In the genomic region with DNA sequence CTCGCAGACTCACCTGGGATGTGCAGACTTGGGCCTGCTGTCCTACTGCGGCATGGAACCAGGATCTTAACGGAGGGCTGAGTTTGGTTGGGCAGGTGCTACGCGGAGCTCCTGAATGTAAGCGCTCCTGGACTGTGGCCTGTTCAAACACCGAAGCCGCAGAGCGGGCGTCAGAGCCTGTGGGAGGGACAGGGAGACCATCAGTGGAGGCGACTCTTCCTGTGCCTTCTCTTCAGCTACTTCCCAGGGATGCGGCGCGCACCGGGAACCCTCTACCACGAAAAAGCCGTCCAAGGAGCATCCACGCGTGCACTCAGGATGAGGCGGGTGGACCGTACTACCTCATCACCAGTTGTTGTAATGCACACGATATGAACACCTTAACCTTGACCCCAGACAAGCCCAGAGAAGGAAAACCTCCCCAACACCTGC, we compare ENCODE assay signal across 1 cellular context.
TF ChIP-seq lines count a peak whose summit lies in the region.

No MANE protein-coding gene starts in this region.

TF ChIP-seq in HepG2, 621 proteins besides CTCF, POLR2A, EP300 and RAD21 (continued from another document and continues in another):
- TF ChIP-seq, protein P1, sequence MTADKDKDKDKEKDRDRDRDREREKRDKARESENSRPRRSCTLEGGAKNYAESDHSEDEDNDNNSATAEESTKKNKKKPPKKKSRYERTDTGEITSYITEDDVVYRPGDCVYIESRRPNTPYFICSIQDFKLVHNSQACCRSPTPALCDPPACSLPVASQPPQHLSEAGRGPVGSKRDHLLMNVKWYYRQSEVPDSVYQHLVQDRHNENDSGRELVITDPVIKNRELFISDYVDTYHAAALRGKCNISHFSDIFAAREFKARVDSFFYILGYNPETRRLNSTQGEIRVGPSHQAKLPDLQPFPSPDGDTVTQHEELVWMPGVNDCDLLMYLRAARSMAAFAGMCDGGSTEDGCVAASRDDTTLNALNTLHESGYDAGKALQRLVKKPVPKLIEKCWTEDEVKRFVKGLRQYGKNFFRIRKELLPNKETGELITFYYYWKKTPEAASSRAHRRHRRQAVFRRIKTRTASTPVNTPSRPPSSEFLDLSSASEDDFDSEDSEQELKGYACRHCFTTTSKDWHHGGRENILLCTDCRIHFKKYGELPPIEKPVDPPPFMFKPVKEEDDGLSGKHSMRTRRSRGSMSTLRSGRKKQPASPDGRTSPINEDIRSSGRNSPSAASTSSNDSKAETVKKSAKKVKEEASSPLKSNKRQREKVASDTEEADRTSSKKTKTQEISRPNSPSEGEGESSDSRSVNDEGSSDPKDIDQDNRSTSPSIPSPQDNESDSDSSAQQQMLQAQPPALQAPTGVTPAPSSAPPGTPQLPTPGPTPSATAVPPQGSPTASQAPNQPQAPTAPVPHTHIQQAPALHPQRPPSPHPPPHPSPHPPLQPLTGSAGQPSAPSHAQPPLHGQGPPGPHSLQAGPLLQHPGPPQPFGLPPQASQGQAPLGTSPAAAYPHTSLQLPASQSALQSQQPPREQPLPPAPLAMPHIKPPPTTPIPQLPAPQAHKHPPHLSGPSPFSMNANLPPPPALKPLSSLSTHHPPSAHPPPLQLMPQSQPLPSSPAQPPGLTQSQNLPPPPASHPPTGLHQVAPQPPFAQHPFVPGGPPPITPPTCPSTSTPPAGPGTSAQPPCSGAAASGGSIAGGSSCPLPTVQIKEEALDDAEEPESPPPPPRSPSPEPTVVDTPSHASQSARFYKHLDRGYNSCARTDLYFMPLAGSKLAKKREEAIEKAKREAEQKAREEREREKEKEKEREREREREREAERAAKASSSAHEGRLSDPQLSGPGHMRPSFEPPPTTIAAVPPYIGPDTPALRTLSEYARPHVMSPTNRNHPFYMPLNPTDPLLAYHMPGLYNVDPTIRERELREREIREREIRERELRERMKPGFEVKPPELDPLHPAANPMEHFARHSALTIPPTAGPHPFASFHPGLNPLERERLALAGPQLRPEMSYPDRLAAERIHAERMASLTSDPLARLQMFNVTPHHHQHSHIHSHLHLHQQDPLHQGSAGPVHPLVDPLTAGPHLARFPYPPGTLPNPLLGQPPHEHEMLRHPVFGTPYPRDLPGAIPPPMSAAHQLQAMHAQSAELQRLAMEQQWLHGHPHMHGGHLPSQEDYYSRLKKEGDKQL (CRISPR knock-in tag; IDR thresholded peaks at IDR 0.05; ENCODE audit: low read depth) = no peak
- TF ChIP-seq, protein P2, sequence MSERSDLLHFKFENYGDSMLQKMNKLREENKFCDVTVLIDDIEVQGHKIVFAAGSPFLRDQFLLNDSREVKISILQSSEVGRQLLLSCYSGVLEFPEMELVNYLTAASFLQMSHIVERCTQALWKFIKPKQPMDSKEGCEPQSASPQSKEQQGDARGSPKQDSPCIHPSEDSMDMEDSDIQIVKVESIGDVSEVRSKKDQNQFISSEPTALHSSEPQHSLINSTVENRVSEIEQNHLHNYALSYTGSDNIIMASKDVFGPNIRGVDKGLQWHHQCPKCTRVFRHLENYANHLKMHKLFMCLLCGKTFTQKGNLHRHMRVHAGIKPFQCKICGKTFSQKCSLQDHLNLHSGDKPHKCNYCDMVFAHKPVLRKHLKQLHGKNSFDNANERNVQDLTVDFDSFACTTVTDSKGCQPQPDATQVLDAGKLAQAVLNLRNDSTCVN (CRISPR knock-in tag; IDR thresholded peaks at IDR 0.05; ENCODE audit: borderline replicate concordance) = no peak
- TF ChIP-seq, protein P3, sequence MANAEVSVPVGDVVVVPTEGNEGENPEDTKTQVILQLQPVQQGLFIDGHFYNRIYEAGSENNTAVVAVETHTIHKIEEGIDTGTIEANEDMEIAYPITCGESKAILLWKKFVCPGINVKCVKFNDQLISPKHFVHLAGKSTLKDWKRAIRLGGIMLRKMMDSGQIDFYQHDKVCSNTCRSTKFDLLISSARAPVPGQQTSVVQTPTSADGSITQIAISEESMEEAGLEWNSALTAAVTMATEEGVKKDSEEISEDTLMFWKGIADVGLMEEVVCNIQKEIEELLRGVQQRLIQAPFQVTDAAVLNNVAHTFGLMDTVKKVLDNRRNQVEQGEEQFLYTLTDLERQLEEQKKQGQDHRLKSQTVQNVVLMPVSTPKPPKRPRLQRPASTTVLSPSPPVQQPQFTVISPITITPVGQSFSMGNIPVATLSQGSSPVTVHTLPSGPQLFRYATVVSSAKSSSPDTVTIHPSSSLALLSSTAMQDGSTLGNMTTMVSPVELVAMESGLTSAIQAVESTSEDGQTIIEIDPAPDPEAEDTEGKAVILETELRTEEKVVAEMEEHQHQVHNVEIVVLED (CRISPR knock-in tag; IDR thresholded peaks at IDR 0.05; ENCODE audit: borderline replicate concordance) = peak; percentile 61; the same call in 1 of the 2 replicates
- TF ChIP-seq ZFP37 (CRISPR knock-in tag; IDR thresholded peaks at IDR 0.05; ENCODE audit: borderline replicate concordance) (0 out of 2 replicates have a peak, but pooled peaks have one; percentile 59), HMG20B (CRISPR knock-in tag; conservative IDR thresholded peaks at IDR 0.05) (no peak), DPF2 (CRISPR knock-in tag; IDR thresholded peaks at IDR 0.05; ENCODE audit: borderline replicate concordance, low read depth) (no peak), MTA3 (CRISPR knock-in tag; IDR thresholded peaks at IDR 0.05) (no peak), FIP1L1 (IDR thresholded peaks at IDR 0.05; ENCODE audit: borderline replicate concordance, insufficient read depth, low read depth, low read length) (no peak), ETV5 (CRISPR knock-in tag; IDR thresholded peaks at IDR 0.05; ENCODE audit: borderline replicate concordance) (peak; percentile 21; the same call in 1 of the 2 replicates), POLR2G (IDR thresholded peaks at IDR 0.05; ENCODE audit: low read depth, low read length) (no peak), SOX6 (IDR thresholded peaks at IDR 0.05) (no peak), SOX6 (CRISPR knock-in tag; IDR thresholded peaks at IDR 0.05) (no peak), PCBP1 (IDR thresholded peaks at IDR 0.05; ENCODE audit: borderline replicate concordance, low read depth, low read length) (no peak), NCOA1 (CRISPR knock-in tag; IDR thresholded peaks at IDR 0.05) (no peak), CCDC6 (CRISPR knock-in tag; IDR thresholded peaks at IDR 0.05) (peak; percentile 59; the same call in 1 of the 2 replicates), BHLHE40 (IDR thresholded peaks at IDR 0.05; ENCODE audit: low read length) (no peak), CBX5 (CRISPR knock-in tag; IDR thresholded peaks at IDR 0.05; ENCODE audit: borderline replicate concordance) (no peak), ETV6 (CRISPR knock-in tag; conservative IDR thresholded peaks at IDR 0.05) (no peak), ZNF331 (CRISPR knock-in tag; IDR thresholded peaks at IDR 0.05) (0 out of 2 replicates have a peak, but pooled peaks have one; percentile 28), ZNF614 (CRISPR knock-in tag; IDR thresholded peaks at IDR 0.05; ENCODE audit: borderline replicate concordance) (peak; percentile 30; the same call in 1 of the 2 replicates), ZNF354B (CRISPR knock-in tag; IDR thresholded peaks at IDR 0.05) (no peak), ZSCAN20 (CRISPR knock-in tag; IDR thresholded peaks at IDR 0.05; ENCODE audit: borderline replicate concordance) (no peak), MAFK (conservative IDR thresholded peaks at IDR 0.05 in 1 of 2, IDR thresholded peaks at IDR 0.05 in 1 of 2; ENCODE audit: low read length in 2 of 2) (no peak), ZFP62 (CRISPR knock-in tag; IDR thresholded peaks at IDR 0.05) (no peak), KLF12 (CRISPR knock-in tag; IDR thresholded peaks at IDR 0.05; ENCODE audit: borderline replicate concordance) (no peak), ZNF768 (CRISPR knock-in tag; IDR thresholded peaks at IDR 0.05) (no peak)
- TF ChIP-seq, protein P4, sequence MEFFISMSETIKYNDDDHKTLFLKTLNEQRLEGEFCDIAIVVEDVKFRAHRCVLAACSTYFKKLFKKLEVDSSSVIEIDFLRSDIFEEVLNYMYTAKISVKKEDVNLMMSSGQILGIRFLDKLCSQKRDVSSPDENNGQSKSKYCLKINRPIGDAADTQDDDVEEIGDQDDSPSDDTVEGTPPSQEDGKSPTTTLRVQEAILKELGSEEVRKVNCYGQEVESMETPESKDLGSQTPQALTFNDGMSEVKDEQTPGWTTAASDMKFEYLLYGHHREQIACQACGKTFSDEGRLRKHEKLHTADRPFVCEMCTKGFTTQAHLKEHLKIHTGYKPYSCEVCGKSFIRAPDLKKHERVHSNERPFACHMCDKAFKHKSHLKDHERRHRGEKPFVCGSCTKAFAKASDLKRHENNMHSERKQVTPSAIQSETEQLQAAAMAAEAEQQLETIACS (CRISPR knock-in tag; IDR thresholded peaks at IDR 0.05) = no peak
- TF ChIP-seq, protein P5, sequence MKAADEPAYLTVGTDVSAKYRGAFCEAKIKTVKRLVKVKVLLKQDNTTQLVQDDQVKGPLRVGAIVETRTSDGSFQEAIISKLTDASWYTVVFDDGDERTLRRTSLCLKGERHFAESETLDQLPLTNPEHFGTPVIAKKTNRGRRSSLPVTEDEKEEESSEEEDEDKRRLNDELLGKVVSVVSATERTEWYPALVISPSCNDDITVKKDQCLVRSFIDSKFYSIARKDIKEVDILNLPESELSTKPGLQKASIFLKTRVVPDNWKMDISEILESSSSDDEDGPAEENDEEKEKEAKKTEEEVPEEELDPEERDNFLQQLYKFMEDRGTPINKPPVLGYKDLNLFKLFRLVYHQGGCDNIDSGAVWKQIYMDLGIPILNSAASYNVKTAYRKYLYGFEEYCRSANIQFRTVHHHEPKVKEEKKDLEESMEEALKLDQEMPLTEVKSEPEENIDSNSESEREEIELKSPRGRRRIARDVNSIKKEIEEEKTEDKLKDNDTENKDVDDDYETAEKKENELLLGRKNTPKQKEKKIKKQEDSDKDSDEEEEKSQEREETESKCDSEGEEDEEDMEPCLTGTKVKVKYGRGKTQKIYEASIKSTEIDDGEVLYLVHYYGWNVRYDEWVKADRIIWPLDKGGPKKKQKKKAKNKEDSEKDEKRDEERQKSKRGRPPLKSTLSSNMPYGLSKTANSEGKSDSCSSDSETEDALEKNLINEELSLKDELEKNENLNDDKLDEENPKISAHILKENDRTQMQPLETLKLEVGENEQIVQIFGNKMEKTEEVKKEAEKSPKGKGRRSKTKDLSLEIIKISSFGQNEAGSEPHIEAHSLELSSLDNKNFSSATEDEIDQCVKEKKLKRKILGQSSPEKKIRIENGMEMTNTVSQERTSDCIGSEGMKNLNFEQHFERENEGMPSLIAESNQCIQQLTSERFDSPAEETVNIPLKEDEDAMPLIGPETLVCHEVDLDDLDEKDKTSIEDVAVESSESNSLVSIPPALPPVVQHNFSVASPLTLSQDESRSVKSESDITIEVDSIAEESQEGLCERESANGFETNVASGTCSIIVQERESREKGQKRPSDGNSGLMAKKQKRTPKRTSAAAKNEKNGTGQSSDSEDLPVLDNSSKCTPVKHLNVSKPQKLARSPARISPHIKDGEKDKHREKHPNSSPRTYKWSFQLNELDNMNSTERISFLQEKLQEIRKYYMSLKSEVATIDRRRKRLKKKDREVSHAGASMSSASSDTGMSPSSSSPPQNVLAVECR (CRISPR knock-in tag; IDR thresholded peaks at IDR 0.05; ENCODE audit: borderline replicate concordance) = peak; percentile 70; the same call in 1 of the 2 replicates
- TF ChIP-seq, protein P6, sequence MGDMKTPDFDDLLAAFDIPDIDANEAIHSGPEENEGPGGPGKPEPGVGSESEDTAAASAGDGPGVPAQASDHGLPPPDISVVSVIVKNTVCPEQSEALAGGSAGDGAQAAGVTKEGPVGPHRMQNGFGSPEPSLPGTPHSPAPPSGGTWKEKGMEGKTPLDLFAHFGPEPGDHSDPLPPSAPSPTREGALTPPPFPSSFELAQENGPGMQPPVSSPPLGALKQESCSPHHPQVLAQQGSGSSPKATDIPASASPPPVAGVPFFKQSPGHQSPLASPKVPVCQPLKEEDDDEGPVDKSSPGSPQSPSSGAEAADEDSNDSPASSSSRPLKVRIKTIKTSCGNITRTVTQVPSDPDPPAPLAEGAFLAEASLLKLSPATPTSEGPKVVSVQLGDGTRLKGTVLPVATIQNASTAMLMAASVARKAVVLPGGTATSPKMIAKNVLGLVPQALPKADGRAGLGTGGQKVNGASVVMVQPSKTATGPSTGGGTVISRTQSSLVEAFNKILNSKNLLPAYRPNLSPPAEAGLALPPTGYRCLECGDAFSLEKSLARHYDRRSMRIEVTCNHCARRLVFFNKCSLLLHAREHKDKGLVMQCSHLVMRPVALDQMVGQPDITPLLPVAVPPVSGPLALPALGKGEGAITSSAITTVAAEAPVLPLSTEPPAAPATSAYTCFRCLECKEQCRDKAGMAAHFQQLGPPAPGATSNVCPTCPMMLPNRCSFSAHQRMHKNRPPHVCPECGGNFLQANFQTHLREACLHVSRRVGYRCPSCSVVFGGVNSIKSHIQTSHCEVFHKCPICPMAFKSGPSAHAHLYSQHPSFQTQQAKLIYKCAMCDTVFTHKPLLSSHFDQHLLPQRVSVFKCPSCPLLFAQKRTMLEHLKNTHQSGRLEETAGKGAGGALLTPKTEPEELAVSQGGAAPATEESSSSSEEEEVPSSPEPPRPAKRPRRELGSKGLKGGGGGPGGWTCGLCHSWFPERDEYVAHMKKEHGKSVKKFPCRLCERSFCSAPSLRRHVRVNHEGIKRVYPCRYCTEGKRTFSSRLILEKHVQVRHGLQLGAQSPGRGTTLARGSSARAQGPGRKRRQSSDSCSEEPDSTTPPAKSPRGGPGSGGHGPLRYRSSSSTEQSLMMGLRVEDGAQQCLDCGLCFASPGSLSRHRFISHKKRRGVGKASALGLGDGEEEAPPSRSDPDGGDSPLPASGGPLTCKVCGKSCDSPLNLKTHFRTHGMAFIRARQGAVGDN (CRISPR knock-in tag; IDR thresholded peaks at IDR 0.05) = peak; percentile 86
- TF ChIP-seq, protein P7, sequence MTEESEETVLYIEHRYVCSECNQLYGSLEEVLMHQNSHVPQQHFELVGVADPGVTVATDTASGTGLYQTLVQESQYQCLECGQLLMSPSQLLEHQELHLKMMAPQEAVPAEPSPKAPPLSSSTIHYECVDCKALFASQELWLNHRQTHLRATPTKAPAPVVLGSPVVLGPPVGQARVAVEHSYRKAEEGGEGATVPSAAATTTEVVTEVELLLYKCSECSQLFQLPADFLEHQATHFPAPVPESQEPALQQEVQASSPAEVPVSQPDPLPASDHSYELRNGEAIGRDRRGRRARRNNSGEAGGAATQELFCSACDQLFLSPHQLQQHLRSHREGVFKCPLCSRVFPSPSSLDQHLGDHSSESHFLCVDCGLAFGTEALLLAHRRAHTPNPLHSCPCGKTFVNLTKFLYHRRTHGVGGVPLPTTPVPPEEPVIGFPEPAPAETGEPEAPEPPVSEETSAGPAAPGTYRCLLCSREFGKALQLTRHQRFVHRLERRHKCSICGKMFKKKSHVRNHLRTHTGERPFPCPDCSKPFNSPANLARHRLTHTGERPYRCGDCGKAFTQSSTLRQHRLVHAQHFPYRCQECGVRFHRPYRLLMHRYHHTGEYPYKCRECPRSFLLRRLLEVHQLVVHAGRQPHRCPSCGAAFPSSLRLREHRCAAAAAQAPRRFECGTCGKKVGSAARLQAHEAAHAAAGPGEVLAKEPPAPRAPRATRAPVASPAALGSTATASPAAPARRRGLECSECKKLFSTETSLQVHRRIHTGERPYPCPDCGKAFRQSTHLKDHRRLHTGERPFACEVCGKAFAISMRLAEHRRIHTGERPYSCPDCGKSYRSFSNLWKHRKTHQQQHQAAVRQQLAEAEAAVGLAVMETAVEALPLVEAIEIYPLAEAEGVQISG (CRISPR knock-in tag; IDR thresholded peaks at IDR 0.05) = peak; percentile 62
